ENCODE assay signal across 23 cellular contexts in genomic region chr6:102885165-102885564, GRCh38.
DNase-seq lines count a peak whose midpoint lies in the region; ATAC-seq and TF ChIP-seq lines count a peak whose summit lies in the region.
"Had no signal": no experiment of that assay in that cellular context is flagged by ENCODE, and none has a peak within 500 bp of the region (broad histone marks: within the 10 kb centered on the region; RNA-seq: fewer than 3 reads in every experiment).

No MANE protein-coding gene starts in this region.

- H3K9me3 ChIP-seq in OCI-LY1 (ENCODE audit: low read length) (0 out of 2 replicates have a peak, but pooled peaks cover 2% of the 10 kb centered on the region), vagina (no peaks in the 10 kb centered on the region)
- H3K9me3 ChIP-seq: BE2C, BLaER1 had no signal

- ATAC-seq in GM23338 (no peak), left lobe of liver (peak; percentile 41), HG02759 (IDR thresholded peaks at IDR 0.05; ENCODE audit: unreplicated experiment) (no peak)
- ATAC-seq: GM12878 had no signal

- no peaks in the 10 kb centered on the region for H3K27me3 ChIP-seq in GM23338 (ENCODE audit: insufficient read depth)
- no peaks in the 10 kb centered on the region for H3K27me3 ChIP-seq in OCI-LY1 (ENCODE audit: insufficient read depth, low read length)
- no peaks in the 10 kb centered on the region for H3K27me3 ChIP-seq in vagina
- H3K27me3 ChIP-seq: BE2C, BLaER1 had no signal

- H3K9me3 Mint-ChIP-seq in GM23338 = no peaks in the 10 kb centered on the region

- H4K20me1 ChIP-seq in GM23338 (replicated peaks; ENCODE audit: insufficient read depth) (no peaks in the 10 kb centered on the region), OCI-LY1 (ENCODE audit: insufficient read depth, low read length) (no peaks in the 10 kb centered on the region)
- H4K20me1 ChIP-seq: BLaER1 had no signal

- H3K4me1 ChIP-seq in GM23338 (ENCODE audit: insufficient read depth) (no peaks in the 10 kb centered on the region), OCI-LY1 (ENCODE audit: insufficient read depth, low read length, severe bottlenecking) (peaks cover 7% of the 10 kb centered on the region), vagina (no peaks in the 10 kb centered on the region)
- H3K4me1 ChIP-seq: BE2C, BLaER1 had no signal

- no peaks in the 10 kb centered on the region for H3F3A ChIP-seq in GM23338 (replicated peaks; ENCODE audit: low read depth)
- H3F3A ChIP-seq in OCI-LY1 (ENCODE audit: insufficient read depth, low read length) = no peaks in the 10 kb centered on the region

- H3K4me3 ChIP-seq in GM23338 (no peak overlapping the region), OCI-LY1 (ENCODE audit: low read depth, low read length, poor library complexity, severe bottlenecking) (no peak overlapping the region), vagina (no peak overlapping the region)
- H3K4me3 ChIP-seq: BLaER1, GM12878 had no signal

- H3K27ac ChIP-seq in GM23338 (ENCODE audit: low read depth) (no peak overlapping the region), OCI-LY1 (ENCODE audit: low read depth, low read length, poor library complexity, severe bottlenecking) (no peak overlapping the region), vagina (no peak overlapping the region)
- H3K27ac ChIP-seq: BLaER1 had no signal

- H3K36me3 ChIP-seq in GM23338 (ENCODE audit: insufficient read depth) (no peaks in the 10 kb centered on the region), OCI-LY1 (ENCODE audit: insufficient read depth, low read length) (no peaks in the 10 kb centered on the region), vagina (no peaks in the 10 kb centered on the region)
- H3K36me3 ChIP-seq: BE2C, BLaER1 had no signal

- TF ChIP-seq CTCF in GM23338 (conservative IDR thresholded peaks at IDR 0.05; ENCODE audit: low read depth in 2 of 2) (no peak), OCI-LY1 (IDR thresholded peaks at IDR 0.05; ENCODE audit: low read length) (no peak), vagina (IDR thresholded peaks at IDR 0.05) (no peak)

- no peaks in the 10 kb centered on the region for H3K9me2 ChIP-seq in GM23338 (ENCODE audit: insufficient read depth)
- no peaks in the 10 kb centered on the region for H3K9me2 ChIP-seq in OCI-LY1 (ENCODE audit: low read depth, low read length)

- no peaks in the 10 kb centered on the region for H3K4me1 Mint-ChIP-seq in GM23338
- H3K4me1 Mint-ChIP-seq: CD14-positive monocyte; CD4-positive, alpha-beta memory T cell; CD4-positive, CD25-positive, alpha-beta regulatory T cell; CD8-positive, alpha-beta memory T cell had no signal

- DNase-seq in GM23338 (ENCODE audit: low spot score) (no peak), left lobe of liver (ENCODE audit: low spot score) (no peak), vagina (ENCODE audit: extremely low spot score in 2 of 2) (no peak)
- DNase-seq: 8988T; ACHN; BE2C; C1 segment of cervical spinal cord; CD4-positive, alpha-beta memory T cell; CD4-positive, CD25-positive, alpha-beta regulatory T cell; CD8-positive, alpha-beta memory T cell; COR-L47; DMS 273 treated with DMSO at 0.1 percent for 48 hours; DMS153; DMS53; DMS79; DND-41; EL; GDM1 had no signal

- H3K4me2 ChIP-seq in GM23338 = no peak overlapping the region
- H3K4me2 ChIP-seq in OCI-LY1 (ENCODE audit: low read length) = no peak overlapping the region
- H3K4me2 ChIP-seq: BLaER1 had no signal

- H3K79me2 ChIP-seq in GM23338 (replicated peaks; ENCODE audit: insufficient read depth) = no peaks in the 10 kb centered on the region
- H3K79me2 ChIP-seq in OCI-LY1 (ENCODE audit: insufficient read depth, low read length) = no peaks in the 10 kb centered on the region

- TF ChIP-seq POLR2A in vagina (IDR thresholded peaks at IDR 0.05) = no peak

- no peak overlapping the region for H3K27ac Mint-ChIP-seq in GM23338
- H3K27ac Mint-ChIP-seq: CD4-positive, alpha-beta memory T cell; CD4-positive, CD25-positive, alpha-beta regulatory T cell; CD8-positive, alpha-beta memory T cell had no signal

- H2AFZ ChIP-seq in GM23338 (peak overlapping the region; percentile 39), OCI-LY1 (ENCODE audit: low read length) (0 out of 2 replicates have a peak overlapping the region, but pooled peaks have one; percentile 24)

- no peaks in the 10 kb centered on the region for H3K36me3 Mint-ChIP-seq in GM23338 (ENCODE audit: low read depth)
- H3K36me3 Mint-ChIP-seq: CD14-positive monocyte; CD4-positive, alpha-beta memory T cell; CD4-positive, CD25-positive, alpha-beta regulatory T cell; CD8-positive, alpha-beta memory T cell had no signal

- intact Hi-C loops in vagina (cut with DNase I) = no loop called here

- no peak overlapping the region for H3K9ac ChIP-seq in OCI-LY1 (ENCODE audit: low read length)
- H3K9ac ChIP-seq: BLaER1 had no signal

- H3K4me3 Mint-ChIP-seq in GM23338 = no peak overlapping the region
- H3K4me3 Mint-ChIP-seq: CD14-positive monocyte; CD4-positive, alpha-beta memory T cell; CD4-positive, CD25-positive, alpha-beta regulatory T cell; CD8-positive, alpha-beta memory T cell had no signal

- H3K27me3 Mint-ChIP-seq in GM23338 (ENCODE audit: insufficient read depth, low read depth, poor library complexity) = no peaks in the 10 kb centered on the region
- H3K27me3 Mint-ChIP-seq: CD4-positive, alpha-beta memory T cell; CD4-positive, CD25-positive, alpha-beta regulatory T cell; CD8-positive, alpha-beta memory T cell had no signal

TF ChIP-seq in GM23338, 12 proteins besides CTCF, POLR2A, EP300 and RAD21 (continues in another document):
- no peak for TF ChIP-seq NANOG (IDR thresholded peaks at IDR 0.05; ENCODE audit: borderline replicate concordance)
- no peak for TF ChIP-seq CREB1 (CRISPR knock-in tag; IDR thresholded peaks at IDR 0.05; ENCODE audit: low read depth)
- no peak for TF ChIP-seq STAT1 (IDR thresholded peaks at IDR 0.05; ENCODE audit: unreplicated experiment)
- no peak for TF ChIP-seq ZNF331 (CRISPR knock-in tag; IDR thresholded peaks at IDR 0.05; ENCODE audit: low read depth)
- no peak for TF ChIP-seq ETS1 (IDR thresholded peaks at IDR 0.05)
- no peak for TF ChIP-seq EZH2phosphoT487 (IDR thresholded peaks at IDR 0.05; ENCODE audit: unreplicated experiment)
- TF ChIP-seq JUNB (IDR thresholded peaks at IDR 0.05; ENCODE audit: unreplicated experiment) = no peak
- no peak for TF ChIP-seq ZNF114 (CRISPR knock-in tag; IDR thresholded peaks at IDR 0.05)
